9 cellular contexts compared by ENCODE assay signal in the genomic region with DNA sequence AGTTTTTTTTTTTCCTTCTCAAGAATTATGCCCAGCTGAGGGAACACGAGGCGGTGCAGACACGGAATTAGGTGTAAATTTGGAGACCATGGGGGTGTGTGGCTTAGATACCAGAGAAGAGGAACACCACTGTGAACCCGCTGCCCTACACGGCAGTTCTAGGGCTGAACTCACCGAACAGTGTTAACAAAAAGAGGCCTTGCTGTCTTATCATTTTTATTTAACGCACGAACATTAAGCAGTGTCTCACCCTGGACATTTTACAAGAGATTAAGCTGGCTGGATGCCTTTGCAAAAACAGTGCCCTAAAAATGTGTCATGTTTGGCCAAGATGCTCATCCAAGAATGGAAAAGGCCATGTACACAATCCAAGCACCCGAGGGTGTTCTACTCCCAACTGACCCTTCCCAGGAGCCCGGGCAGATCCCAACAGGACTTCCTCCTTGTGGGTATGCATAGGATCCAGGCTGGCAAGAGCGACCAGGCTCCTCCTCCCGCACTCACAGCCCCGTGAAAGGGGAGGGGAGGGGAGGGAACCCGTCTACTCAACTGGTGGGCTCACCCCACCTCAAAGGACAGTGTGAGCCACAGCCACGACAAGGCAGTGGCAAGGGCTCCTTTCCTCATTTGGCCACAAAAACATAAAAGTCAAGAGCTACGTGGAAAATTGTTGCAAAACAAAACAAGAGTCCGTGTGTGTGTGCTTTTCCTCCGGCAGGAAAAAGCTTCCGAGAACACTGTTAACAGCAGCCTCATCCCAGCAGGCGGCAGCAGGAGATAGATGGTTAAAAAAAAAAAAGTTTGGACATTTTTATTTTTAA. TPM values are rescaled to one million over a fixed set of nuclear protein-coding genes. Genes with fewer than 3 reads are reported as not detected.
DNase-seq lines count a peak whose midpoint lies in the region; FAIRE-seq and TF ChIP-seq lines count a peak whose summit lies in the region.
"Had no signal": no experiment of that assay in that cellular context is flagged by ENCODE, and none has a peak within 500 bp of the region (broad histone marks: within the 10 kb centered on the region; RNA-seq: fewer than 3 reads in every experiment).

No MANE protein-coding gene starts in this region.

- H3K4me3 Mint-ChIP-seq in activated CD4-positive, alpha-beta memory T cell treated with anti-CD3 and anti-CD28 coated beads, Interleukin-2, amount 10 ng/mL, durations not matched to agents 7 days and 5 days = no peak overlapping the region

- no peaks in the 10 kb centered on the region for H3K9me3 ChIP-seq in GM23248 (ENCODE audit: low read depth)
- no peaks in the 10 kb centered on the region for H3K9me3 ChIP-seq in right atrium auricular region
- H3K9me3 ChIP-seq in skeletal muscle satellite cell (replicated peaks; ENCODE audit: low read length) = no peaks in the 10 kb centered on the region

- TF ChIP-seq CTCF in right atrium auricular region (IDR thresholded peaks at IDR 0.05) = peak in 1 of 2 donors; percentile 56

- peaks cover 40% of the 10 kb centered on the region for H3K79me2 ChIP-seq in GM23248 (ENCODE audit: insufficient read depth)

- H3K4me1 ChIP-seq in GM23248 (ENCODE audit: insufficient read depth) (peaks cover 15% of the 10 kb centered on the region), right atrium auricular region (peaks cover 0 to 20% of the 10 kb centered on the region in 2 donors), skeletal muscle satellite cell (ENCODE audit: control insufficient read depth, insufficient read depth, low read length) (peaks cover 35% of the 10 kb centered on the region)

- WGBS in GM23248 (ENCODE audit: low coverage in 1 of 2, low lambda C conversion rate in 2 of 2, missing lambda C conversion rate in 2 of 2), 2 experiments = 19 to 22% methylated on average over 20 of the region's 20 CpGs

- in situ Hi-C loops in GM23248 (cut with MboI) = loop anchor here (25.0 kb wide), 1 partner anchor 179 kb away; no protein-coding TSS in a partner anchor

- no peaks in the 10 kb centered on the region for H3K27me3 ChIP-seq in GM23248 (replicated peaks; ENCODE audit: insufficient read depth)
- H3K27me3 ChIP-seq in right atrium auricular region = no peaks in the 10 kb centered on the region
- no peaks in the 10 kb centered on the region for H3K27me3 ChIP-seq in skeletal muscle satellite cell (ENCODE audit: control insufficient read depth, insufficient read depth, low read length)

- no peaks in the 10 kb centered on the region for H3K9me3 Mint-ChIP-seq in activated CD4-positive, alpha-beta memory T cell treated with anti-CD3 and anti-CD28 coated beads, Interleukin-2, amount 10 ng/mL, durations not matched to agents 7 days and 5 days

- H3K9me2 ChIP-seq in GM23248 (ENCODE audit: insufficient read depth) = no peaks in the 10 kb centered on the region

- H3K27ac Mint-ChIP-seq in activated CD4-positive, alpha-beta memory T cell treated with anti-CD3 and anti-CD28 coated beads, Interleukin-2, amount 10 ng/mL, durations not matched to agents 7 days and 5 days = no peak overlapping the region

- peak overlapping the region; percentile 87 for H2AFZ ChIP-seq in GM23248

- no peak for FAIRE-seq in GM12892 (lab: Jason Lieb, UNC)
- FAIRE-seq: GM18507 had no signal

- peaks cover 23% of the 10 kb centered on the region for H3K27me3 Mint-ChIP-seq in activated CD4-positive, alpha-beta memory T cell treated with anti-CD3 and anti-CD28 coated beads, Interleukin-2, amount 10 ng/mL, durations not matched to agents 7 days and 5 days

- H3K27ac ChIP-seq in GM23248 (peak overlapping the region; percentile 83), right atrium auricular region (peak overlapping the region; percentile 71 to 72)

- no peaks in the 10 kb centered on the region for H3K36me3 Mint-ChIP-seq in activated CD4-positive, alpha-beta memory T cell treated with anti-CD3 and anti-CD28 coated beads, Interleukin-2, amount 10 ng/mL, durations not matched to agents 7 days and 5 days (ENCODE audit: low read depth)

- H3K4me2 ChIP-seq in GM23248 (ENCODE audit: unreplicated experiment) = peak overlapping the region; percentile 87
- H3K4me2 ChIP-seq in skeletal muscle satellite cell (ENCODE audit: low read length) = peak overlapping the region; percentile 67

- no peaks in the 10 kb centered on the region for H4K20me1 ChIP-seq in GM23248 (ENCODE audit: insufficient read depth)

- H3K4me3 ChIP-seq in GM23248 (peak overlapping the region; percentile 66), right atrium auricular region (peak overlapping the region; percentile 1 to 39), skeletal muscle satellite cell (ENCODE audit: low read length) (peak overlapping the region; percentile 57)

- peaks cover 6% of the 10 kb centered on the region for H3K4me1 Mint-ChIP-seq in activated CD4-positive, alpha-beta memory T cell treated with anti-CD3 and anti-CD28 coated beads, Interleukin-2, amount 10 ng/mL, durations not matched to agents 7 days and 5 days

- peak overlapping the region; percentile 78 for H3K9ac ChIP-seq in GM23248
- peak overlapping the region; percentile 54 for H3K9ac ChIP-seq in skeletal muscle satellite cell (ENCODE audit: low read depth, low read length)

- POLR2A ChIA-PET in activated CD4-positive, alpha-beta memory T cell treated with anti-CD3 and anti-CD28 coated beads, Interleukin-2, amount 10 ng/mL, durations not matched to agents 7 days and 5 days (lab: Charles Lee) = no interaction called here

- CTCF ChIA-PET in activated CD4-positive, alpha-beta memory T cell treated with anti-CD3 and anti-CD28 coated beads, Interleukin-2, amount 10 ng/mL, durations not matched to agents 7 days and 5 days (lab: Charles Lee) = interaction anchor here (1.8 kb wide), 1 partner anchor 184 kb away, joined by 4 read pairs; no protein-coding TSS in a partner anchor

- H3K36me3 ChIP-seq in GM23248 (ENCODE audit: low read depth) (no peaks in the 10 kb centered on the region), right atrium auricular region (no peaks in the 10 kb centered on the region), skeletal muscle satellite cell (ENCODE audit: insufficient read depth, low read length) (peaks cover 2% of the 10 kb centered on the region)

- DNase-seq in GM23248 = peak; percentile 80
- DNase-seq in amniotic epithelial cell (ENCODE audit: low read depth) = peak; percentile 72
- no peak for DNase-seq in right atrium auricular region (ENCODE audit: low spot score)
- DNase-seq in GM12892 (ENCODE audit: insufficient read length) = no peak
- no peak for DNase-seq in DMS 273 (lab: John Stamatoyannopoulos, UW; ENCODE audit: unreplicated experiment)
- DNase-seq in SW 1271 (lab: John Stamatoyannopoulos, UW) = no peak
- no peak for DNase-seq in activated CD4-positive, alpha-beta memory T cell treated with anti-CD3 and anti-CD28 coated beads, Interleukin-2, amount 10 ng/mL, durations not matched to agents 7 days and 5 days

- no peak for TF ChIP-seq POLR2A in GM12892 (IDR thresholded peaks at IDR 0.05; ENCODE audit: low read depth, low read length)

- H3F3A ChIP-seq in GM23248 (ENCODE audit: insufficient read depth) = peaks cover 19% of the 10 kb centered on the region

RNA-seq across cellular contexts. Expression of gene C2CD2, which starts 20.3 kb away (rescaled TPM):
- 11.5 and 12.2 TPM in 2 replicates for total RNA-seq in GM23248 (2014; rRNA removed; shearing (Covaris generic))
- polyA plus RNA-seq in GM23248 (2016; fragmentation: Nextera tagmentation; extraction: Ambion mirVana) = 5.9 and 7.6 TPM in 2 replicates
- total RNA-seq in right atrium auricular region = 1 to 10 TPM; 8.6 to 9.1 TPM
- 39.3 and 52.4 TPM in 2 replicates for total RNA-seq in skeletal muscle satellite cell (2012; rRNA removed)
- polyA plus RNA-seq in GM12892 (2012; ENCODE audit: missing spikeins) = 12.8 TPM
- total RNA-seq in activated CD4-positive, alpha-beta memory T cell treated with anti-CD3 and anti-CD28 coated beads, Interleukin-2, amount 10 ng/mL, durations not matched to agents 7 days and 5 days = 1 to 10 TPM; 5.1 to 6.3 TPM

RNA-seq across cellular contexts. Expression of gene PRDM15, which starts 54.3 kb away (rescaled TPM):
- 2.5 and 4.2 TPM in 2 replicates for total RNA-seq in GM23248 (2014; rRNA removed; shearing (Covaris generic))
- polyA plus RNA-seq in GM23248 (2016; fragmentation: Nextera tagmentation; extraction: Ambion mirVana) = 1.7 and 2.3 TPM in 2 replicates
- 1 to 10 TPM; 2.6 to 4.2 TPM for total RNA-seq in right atrium auricular region
- total RNA-seq in skeletal muscle satellite cell (2012; rRNA removed) = 4.6 and 7.9 TPM in 2 replicates
- polyA plus RNA-seq in GM12892 (2012; ENCODE audit: missing spikeins) = 5.4 TPM
- total RNA-seq in activated CD4-positive, alpha-beta memory T cell treated with anti-CD3 and anti-CD28 coated beads, Interleukin-2, amount 10 ng/mL, durations not matched to agents 7 days and 5 days = 1 to 10 TPM; 7.0 to 8.1 TPM

Comparison
In these comparisons a context has a peak if more than half of its experiments do, and no peak if none do; other contexts are left out.
1. DNase-seq: peak in GM23248 (single experiment) and amniotic epithelial cell (single experiment); none in right atrium auricular region (single experiment), GM12892 (single experiment), DMS 273 (single experiment), SW 1271 (0 of 2) and activated CD4-positive, alpha-beta memory T cell treated with anti-CD3 and anti-CD28 coated beads, Interleukin-2, amount 10 ng/mL, durations not matched to agents 7 days and 5 days (single experiment).
2. Peak in every context shown above with its lines, with median percentiles within 50 percentile points of each other: H3K4me3 ChIP-seq.